1 cellular context compared by ENCODE assay signal in the genomic region with DNA sequence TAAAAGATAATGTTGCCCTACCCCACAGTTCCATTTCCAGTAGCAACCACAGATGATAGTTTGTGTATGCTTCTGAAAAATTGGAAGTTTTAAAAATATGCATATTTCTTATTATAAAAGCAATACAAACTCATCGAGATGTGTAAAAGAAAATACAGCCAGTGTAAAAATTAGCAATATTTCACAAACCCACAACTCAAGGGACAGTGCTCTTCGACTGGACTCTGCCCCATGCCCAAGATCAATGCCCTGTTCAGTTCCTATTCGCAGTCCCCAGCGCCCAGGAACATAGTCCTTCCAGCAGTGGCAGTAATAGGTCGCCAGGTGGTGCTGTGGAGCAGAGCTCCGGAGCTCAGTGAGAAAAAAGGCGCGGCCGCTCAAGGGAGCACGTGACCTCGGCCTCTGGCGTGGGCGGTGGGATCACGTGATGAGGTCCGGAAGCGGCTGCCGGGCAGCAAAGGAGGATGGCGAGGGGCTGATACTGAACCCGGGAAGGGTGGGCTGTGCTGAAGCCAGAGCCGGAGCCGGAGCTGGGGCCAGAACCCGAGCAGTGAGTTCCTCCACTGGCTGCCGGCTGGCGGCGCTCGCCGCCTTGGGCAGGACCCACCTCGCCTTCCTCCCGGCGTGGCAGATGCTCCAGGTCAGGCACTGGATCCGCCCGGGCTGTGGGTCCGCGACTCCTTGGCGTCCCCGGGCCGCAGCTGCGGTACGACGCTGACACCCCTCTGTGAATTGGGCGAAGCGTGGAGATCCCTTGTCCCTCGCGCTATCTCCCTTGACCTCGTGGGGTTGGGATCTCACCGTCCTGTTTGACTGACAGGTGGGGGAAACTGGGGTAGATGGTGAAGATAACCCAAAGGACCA.
TF ChIP-seq lines count a peak whose summit lies in the region.

A gene (plus strand): TSS at position 430 of the 864 bp plus-strand sequence. CDS start 11,190 bp downstream, outside the sequence.

TF ChIP-seq in HepG2, 621 proteins besides CTCF, POLR2A, EP300 and RAD21 (continued from another document and continues in another):
- TF ChIP-seq, protein P1, sequence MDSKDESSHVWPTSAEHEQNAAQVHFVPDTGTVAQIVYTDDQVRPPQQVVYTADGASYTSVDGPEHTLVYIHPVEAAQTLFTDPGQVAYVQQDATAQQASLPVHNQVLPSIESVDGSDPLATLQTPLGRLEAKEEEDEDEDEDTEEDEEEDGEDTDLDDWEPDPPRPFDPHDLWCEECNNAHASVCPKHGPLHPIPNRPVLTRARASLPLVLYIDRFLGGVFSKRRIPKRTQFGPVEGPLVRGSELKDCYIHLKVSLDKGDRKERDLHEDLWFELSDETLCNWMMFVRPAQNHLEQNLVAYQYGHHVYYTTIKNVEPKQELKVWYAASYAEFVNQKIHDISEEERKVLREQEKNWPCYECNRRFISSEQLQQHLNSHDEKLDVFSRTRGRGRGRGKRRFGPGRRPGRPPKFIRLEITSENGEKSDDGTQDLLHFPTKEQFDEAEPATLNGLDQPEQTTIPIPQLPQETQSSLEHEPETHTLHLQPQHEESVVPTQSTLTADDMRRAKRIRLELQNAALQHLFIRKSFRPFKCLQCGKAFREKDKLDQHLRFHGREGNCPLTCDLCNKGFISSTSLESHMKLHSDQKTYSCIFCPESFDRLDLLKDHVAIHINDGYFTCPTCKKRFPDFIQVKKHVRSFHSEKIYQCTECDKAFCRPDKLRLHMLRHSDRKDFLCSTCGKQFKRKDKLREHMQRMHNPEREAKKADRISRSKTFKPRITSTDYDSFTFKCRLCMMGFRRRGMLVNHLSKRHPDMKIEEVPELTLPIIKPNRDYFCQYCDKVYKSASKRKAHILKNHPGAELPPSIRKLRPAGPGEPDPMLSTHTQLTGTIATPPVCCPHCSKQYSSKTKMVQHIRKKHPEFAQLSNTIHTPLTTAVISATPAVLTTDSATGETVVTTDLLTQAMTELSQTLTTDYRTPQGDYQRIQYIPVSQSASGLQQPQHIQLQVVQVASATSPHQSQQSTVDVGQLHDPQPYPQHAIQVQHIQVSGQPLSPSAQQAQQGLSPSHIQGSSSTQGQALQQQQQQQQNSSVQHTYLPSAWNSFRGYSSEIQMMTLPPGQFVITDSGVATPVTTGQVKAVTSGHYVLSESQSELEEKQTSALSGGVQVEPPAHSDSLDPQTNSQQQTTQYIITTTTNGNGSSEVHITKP (CRISPR knock-in tag; IDR thresholded peaks at IDR 0.05; ENCODE audit: low read depth) = 0 out of 2 replicates have a peak, but pooled peaks have one; percentile 37
- TF ChIP-seq SOX6 (IDR thresholded peaks at IDR 0.05) = no peak
- peak; percentile 62; the same call in 1 of the 2 replicates for TF ChIP-seq SOX6 (CRISPR knock-in tag; IDR thresholded peaks at IDR 0.05)
- peak; percentile 30; the same call in 1 of the 2 replicates for TF ChIP-seq HMG20A (CRISPR knock-in tag; IDR thresholded peaks at IDR 0.05; ENCODE audit: borderline replicate concordance)
- TF ChIP-seq, protein P2, sequence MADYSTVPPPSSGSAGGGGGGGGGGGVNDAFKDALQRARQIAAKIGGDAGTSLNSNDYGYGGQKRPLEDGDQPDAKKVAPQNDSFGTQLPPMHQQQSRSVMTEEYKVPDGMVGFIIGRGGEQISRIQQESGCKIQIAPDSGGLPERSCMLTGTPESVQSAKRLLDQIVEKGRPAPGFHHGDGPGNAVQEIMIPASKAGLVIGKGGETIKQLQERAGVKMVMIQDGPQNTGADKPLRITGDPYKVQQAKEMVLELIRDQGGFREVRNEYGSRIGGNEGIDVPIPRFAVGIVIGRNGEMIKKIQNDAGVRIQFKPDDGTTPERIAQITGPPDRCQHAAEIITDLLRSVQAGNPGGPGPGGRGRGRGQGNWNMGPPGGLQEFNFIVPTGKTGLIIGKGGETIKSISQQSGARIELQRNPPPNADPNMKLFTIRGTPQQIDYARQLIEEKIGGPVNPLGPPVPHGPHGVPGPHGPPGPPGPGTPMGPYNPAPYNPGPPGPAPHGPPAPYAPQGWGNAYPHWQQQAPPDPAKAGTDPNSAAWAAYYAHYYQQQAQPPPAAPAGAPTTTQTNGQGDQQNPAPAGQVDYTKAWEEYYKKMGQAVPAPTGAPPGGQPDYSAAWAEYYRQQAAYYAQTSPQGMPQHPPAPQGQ (CRISPR knock-in tag; IDR thresholded peaks at IDR 0.05; ENCODE audit: borderline replicate concordance) = peak; percentile 38; the same call in 1 of the 2 replicates
- TF ChIP-seq, protein P3, sequence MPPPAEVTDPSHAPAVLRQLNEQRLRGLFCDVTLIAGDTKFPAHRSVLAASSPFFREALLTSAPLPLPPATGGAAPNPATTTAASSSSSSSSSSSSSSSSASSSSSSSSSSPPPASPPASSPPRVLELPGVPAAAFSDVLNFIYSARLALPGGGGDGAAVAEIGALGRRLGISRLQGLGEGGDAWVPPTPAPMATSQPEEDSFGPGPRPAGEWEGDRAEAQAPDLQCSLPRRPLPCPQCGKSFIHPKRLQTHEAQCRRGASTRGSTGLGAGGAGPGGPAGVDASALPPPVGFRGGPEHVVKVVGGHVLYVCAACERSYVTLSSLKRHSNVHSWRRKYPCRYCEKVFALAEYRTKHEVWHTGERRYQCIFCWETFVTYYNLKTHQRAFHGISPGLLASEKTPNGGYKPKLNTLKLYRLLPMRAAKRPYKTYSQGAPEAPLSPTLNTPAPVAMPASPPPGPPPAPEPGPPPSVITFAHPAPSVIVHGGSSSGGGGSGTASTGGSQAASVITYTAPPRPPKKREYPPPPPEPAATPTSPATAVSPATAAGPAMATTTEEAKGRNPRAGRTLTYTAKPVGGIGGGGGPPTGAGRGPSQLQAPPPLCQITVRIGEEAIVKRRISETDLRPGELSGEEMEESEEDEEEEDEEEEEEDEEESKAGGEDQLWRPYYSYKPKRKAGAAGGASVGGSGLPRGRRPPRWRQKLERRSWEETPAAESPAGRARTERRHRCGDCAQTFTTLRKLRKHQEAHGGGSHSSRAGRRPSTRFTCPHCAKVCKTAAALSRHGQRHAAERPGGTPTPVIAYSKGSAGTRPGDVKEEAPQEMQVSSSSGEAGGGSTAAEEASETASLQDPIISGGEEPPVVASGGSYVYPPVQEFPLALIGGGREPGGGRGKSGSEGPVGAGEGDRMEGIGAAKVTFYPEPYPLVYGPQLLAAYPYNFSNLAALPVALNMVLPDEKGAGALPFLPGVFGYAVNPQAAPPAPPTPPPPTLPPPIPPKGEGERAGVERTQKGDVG (CRISPR knock-in tag; IDR thresholded peaks at IDR 0.05; ENCODE audit: borderline replicate concordance) = no peak
- no peak for TF ChIP-seq ZNF616 (CRISPR knock-in tag; IDR thresholded peaks at IDR 0.05; ENCODE audit: low read depth)
- TF ChIP-seq ARNTL (CRISPR knock-in tag; IDR thresholded peaks at IDR 0.05) = peak; percentile 69; the same call in 1 of the 2 replicates
- TF ChIP-seq, protein P4, sequence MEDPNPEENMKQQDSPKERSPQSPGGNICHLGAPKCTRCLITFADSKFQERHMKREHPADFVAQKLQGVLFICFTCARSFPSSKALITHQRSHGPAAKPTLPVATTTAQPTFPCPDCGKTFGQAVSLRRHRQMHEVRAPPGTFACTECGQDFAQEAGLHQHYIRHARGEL (CRISPR knock-in tag; IDR thresholded peaks at IDR 0.05) = peak; percentile 75; the same call in 1 of the 2 replicates
- TF ChIP-seq, protein P5, sequence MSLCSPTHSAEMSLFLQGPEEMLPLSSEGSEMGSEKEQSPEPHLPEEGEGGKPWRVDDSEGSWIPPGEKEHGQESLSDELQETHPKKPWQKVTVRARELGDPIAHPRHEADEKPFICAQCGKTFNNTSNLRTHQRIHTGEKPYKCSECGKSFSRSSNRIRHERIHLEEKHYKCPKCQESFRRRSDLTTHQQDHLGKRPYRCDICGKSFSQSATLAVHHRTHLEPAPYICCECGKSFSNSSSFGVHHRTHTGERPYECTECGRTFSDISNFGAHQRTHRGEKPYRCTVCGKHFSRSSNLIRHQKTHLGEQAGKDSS (CRISPR knock-in tag; IDR thresholded peaks at IDR 0.05; ENCODE audit: borderline replicate concordance, low read depth) = peak; percentile 99
- peak; percentile 60 for TF ChIP-seq GATAD2A (CRISPR knock-in tag; IDR thresholded peaks at IDR 0.05)
- TF ChIP-seq, protein P6, sequence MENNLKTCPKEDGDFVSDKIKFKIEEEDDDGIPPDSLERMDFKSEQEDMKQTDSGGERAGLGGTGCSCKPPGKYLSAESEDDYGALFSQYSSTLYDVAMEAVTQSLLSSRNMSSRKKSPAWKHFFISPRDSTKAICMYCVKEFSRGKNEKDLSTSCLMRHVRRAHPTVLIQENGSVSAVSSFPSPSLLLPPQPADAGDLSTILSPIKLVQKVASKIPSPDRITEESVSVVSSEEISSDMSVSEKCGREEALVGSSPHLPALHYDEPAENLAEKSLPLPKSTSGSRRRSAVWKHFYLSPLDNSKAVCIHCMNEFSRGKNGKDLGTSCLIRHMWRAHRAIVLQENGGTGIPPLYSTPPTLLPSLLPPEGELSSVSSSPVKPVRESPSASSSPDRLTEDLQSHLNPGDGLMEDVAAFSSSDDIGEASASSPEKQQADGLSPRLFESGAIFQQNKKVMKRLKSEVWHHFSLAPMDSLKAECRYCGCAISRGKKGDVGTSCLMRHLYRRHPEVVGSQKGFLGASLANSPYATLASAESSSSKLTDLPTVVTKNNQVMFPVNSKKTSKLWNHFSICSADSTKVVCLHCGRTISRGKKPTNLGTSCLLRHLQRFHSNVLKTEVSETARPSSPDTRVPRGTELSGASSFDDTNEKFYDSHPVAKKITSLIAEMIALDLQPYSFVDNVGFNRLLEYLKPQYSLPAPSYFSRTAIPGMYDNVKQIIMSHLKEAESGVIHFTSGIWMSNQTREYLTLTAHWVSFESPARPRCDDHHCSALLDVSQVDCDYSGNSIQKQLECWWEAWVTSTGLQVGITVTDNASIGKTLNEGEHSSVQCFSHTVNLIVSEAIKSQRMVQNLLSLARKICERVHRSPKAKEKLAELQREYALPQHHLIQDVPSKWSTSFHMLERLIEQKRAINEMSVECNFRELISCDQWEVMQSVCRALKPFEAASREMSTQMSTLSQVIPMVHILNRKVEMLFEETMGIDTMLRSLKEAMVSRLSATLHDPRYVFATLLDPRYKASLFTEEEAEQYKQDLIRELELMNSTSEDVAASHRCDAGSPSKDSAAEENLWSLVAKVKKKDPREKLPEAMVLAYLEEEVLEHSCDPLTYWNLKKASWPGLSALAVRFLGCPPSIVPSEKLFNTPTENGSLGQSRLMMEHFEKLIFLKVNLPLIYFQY (CRISPR knock-in tag; IDR thresholded peaks at IDR 0.05; ENCODE audit: borderline replicate concordance) = peak; percentile 27; the same call in 1 of the 2 replicates
- no peak for TF ChIP-seq GZF1 (CRISPR knock-in tag; IDR thresholded peaks at IDR 0.05)
- TF ChIP-seq CBX1 (IDR thresholded peaks at IDR 0.05; ENCODE audit: low read depth) = no peak
- TF ChIP-seq NFYC (CRISPR knock-in tag; IDR thresholded peaks at IDR 0.05) = no peak
- TF ChIP-seq, protein P7, sequence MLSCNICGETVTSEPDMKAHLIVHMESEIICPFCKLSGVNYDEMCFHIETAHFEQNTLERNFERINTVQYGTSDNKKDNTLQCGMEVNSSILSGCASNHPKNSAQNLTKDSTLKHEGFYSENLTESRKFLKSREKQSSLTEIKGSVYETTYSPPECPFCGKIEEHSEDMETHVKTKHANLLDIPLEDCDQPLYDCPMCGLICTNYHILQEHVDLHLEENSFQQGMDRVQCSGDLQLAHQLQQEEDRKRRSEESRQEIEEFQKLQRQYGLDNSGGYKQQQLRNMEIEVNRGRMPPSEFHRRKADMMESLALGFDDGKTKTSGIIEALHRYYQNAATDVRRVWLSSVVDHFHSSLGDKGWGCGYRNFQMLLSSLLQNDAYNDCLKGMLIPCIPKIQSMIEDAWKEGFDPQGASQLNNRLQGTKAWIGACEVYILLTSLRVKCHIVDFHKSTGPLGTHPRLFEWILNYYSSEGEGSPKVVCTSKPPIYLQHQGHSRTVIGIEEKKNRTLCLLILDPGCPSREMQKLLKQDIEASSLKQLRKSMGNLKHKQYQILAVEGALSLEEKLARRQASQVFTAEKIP (CRISPR knock-in tag; IDR thresholded peaks at IDR 0.05; ENCODE audit: borderline replicate concordance) = no peak
- no peak for TF ChIP-seq RFX5 (IDR thresholded peaks at IDR 0.05; ENCODE audit: low read depth, low read length)
- TF ChIP-seq CCAR2 (optimal IDR thresholded peaks at IDR 0.05; ENCODE audit: low read depth, low read length) = no peak
- no peak for TF ChIP-seq WIZ (CRISPR knock-in tag; IDR thresholded peaks at IDR 0.05)
- TF ChIP-seq JUNB (CRISPR knock-in tag; IDR thresholded peaks at IDR 0.05; ENCODE audit: borderline replicate concordance) = no peak
- no peak for TF ChIP-seq MTF1 (CRISPR knock-in tag; IDR thresholded peaks at IDR 0.05)
- TF ChIP-seq, protein P8, sequence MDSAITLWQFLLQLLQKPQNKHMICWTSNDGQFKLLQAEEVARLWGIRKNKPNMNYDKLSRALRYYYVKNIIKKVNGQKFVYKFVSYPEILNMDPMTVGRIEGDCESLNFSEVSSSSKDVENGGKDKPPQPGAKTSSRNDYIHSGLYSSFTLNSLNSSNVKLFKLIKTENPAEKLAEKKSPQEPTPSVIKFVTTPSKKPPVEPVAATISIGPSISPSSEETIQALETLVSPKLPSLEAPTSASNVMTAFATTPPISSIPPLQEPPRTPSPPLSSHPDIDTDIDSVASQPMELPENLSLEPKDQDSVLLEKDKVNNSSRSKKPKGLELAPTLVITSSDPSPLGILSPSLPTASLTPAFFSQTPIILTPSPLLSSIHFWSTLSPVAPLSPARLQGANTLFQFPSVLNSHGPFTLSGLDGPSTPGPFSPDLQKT (CRISPR knock-in tag; IDR thresholded peaks at IDR 0.05; ENCODE audit: borderline replicate concordance) = no peak
- peak; percentile 89 for TF ChIP-seq ZNF124 (CRISPR knock-in tag; IDR thresholded peaks at IDR 0.05)
- TF ChIP-seq KLF11 (CRISPR knock-in tag; IDR thresholded peaks at IDR 0.05) = peak; percentile 86
- TF ChIP-seq SNAI1 (CRISPR knock-in tag; IDR thresholded peaks at IDR 0.05; ENCODE audit: borderline replicate concordance) = no peak
- TF ChIP-seq, protein P9, sequence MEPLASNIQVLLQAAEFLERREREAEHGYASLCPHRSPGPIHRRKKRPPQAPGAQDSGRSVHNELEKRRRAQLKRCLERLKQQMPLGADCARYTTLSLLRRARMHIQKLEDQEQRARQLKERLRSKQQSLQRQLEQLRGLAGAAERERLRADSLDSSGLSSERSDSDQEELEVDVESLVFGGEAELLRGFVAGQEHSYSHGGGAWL (CRISPR knock-in tag; IDR thresholded peaks at IDR 0.05) = peak; percentile 60; the same call in 1 of the 2 replicates
- no peak for TF ChIP-seq ZNF484 (CRISPR knock-in tag; IDR thresholded peaks at IDR 0.05; ENCODE audit: borderline replicate concordance, low read depth)
- TF ChIP-seq ZNF468 (CRISPR knock-in tag; IDR thresholded peaks at IDR 0.05) = no peak
- no peak for TF ChIP-seq NBN (conservative IDR thresholded peaks at IDR 0.05)
- no peak for TF ChIP-seq DNMT3B (CRISPR knock-in tag; conservative IDR thresholded peaks at IDR 0.05)
